In genomic region chr17:73419051-73419450, GRCh38 we compare ENCODE assay signal across 30 cellular contexts.
"Had no signal": no experiment of that assay in that cellular context is flagged by ENCODE, and none has a peak within 500 bp of the region (broad histone marks: within the 10 kb centered on the region; RNA-seq: fewer than 3 reads in every experiment).

No MANE protein-coding gene starts in this region.

- ATAC-seq: activated CD4-positive, alpha-beta T cell treated with anti-CD3 and anti-CD28 coated beads for 36 hours; activated CD8-positive, alpha-beta memory T cell treated with anti-CD3 and anti-CD28 coated beads, Interleukin-2, amount 10 ng/mL, durations not matched to agents 7 days and 5 days; activated CD8-positive, alpha-beta T cell treated with anti-CD3 and anti-CD28 coated beads, Interleukin-2, amount 10 ng/mL, durations not matched to agents 7 days and 5 days; activated T-helper 17 cell treated with anti-CD3 and anti-CD28 coated beads, Interleukin-2, amount 50 U/mL, for 72 hours; effector memory CD8-positive, alpha-beta T cell had no signal

- H3K4me3 Mint-ChIP-seq: activated CD4-positive, alpha-beta memory T cell treated with anti-CD3 and anti-CD28 coated beads for 36 hours; activated CD4-positive, alpha-beta T cell treated with anti-CD3 and anti-CD28 coated beads for 36 hours; activated CD4-positive, alpha-beta T cell treated with anti-CD3 and anti-CD28 coated beads, Interleukin-2, amount 10 ng/mL, durations not matched to agents 24 days and 14 days; activated CD8-positive, alpha-beta memory T cell treated with anti-CD3 and anti-CD28 coated beads, Interleukin-2, amount 10 ng/mL, durations not matched to agents 7 days and 5 days; activated CD8-positive, alpha-beta T cell treated with anti-CD3 and anti-CD28 coated beads, Interleukin-2, amount 10 ng/mL, durations not matched to agents 7 days and 5 days; activated naive CD8-positive, alpha-beta T cell; activated T-cell treated with anti-CD3 and anti-CD28 coated beads, Interleukin-2, amount 50 U/mL, for 24 hours; activated T-helper 17 cell treated with anti-CD3 and anti-CD28 coated beads, Interleukin-2, amount 50 U/mL, for 72 hours; effector memory CD8-positive, alpha-beta T cell had no signal

- H3K27ac Mint-ChIP-seq: activated CD4-positive, alpha-beta memory T cell treated with anti-CD3 and anti-CD28 coated beads for 36 hours; activated CD4-positive, alpha-beta T cell treated with anti-CD3 and anti-CD28 coated beads for 36 hours; activated CD4-positive, alpha-beta T cell treated with anti-CD3 and anti-CD28 coated beads, Interleukin-2, amount 10 ng/mL, durations not matched to agents 24 days and 14 days; activated CD8-positive, alpha-beta memory T cell treated with anti-CD3 and anti-CD28 coated beads, Interleukin-2, amount 10 ng/mL, durations not matched to agents 7 days and 5 days; activated naive CD8-positive, alpha-beta T cell; activated T-cell treated with anti-CD3 and anti-CD28 coated beads, Interleukin-2, amount 50 U/mL, for 24 hours; activated T-helper 17 cell treated with anti-CD3 and anti-CD28 coated beads, Interleukin-2, amount 50 U/mL, for 72 hours; effector memory CD8-positive, alpha-beta T cell had no signal

- H3K27me3 ChIP-seq: brain microvascular endothelial cell, esophagus squamous epithelium, gastroesophageal sphincter had no signal

- DNase-seq: activated CD4-positive, alpha-beta memory T cell treated with anti-CD3 and anti-CD28 coated beads for 36 hours; activated CD4-positive, alpha-beta T cell treated with anti-CD3 and anti-CD28 coated beads for 36 hours; activated CD4-positive, alpha-beta T cell treated with anti-CD3 and anti-CD28 coated beads, Interleukin-2, amount 10 ng/mL, durations not matched to agents 24 days and 14 days; activated CD4-positive, CD25-positive, alpha-beta regulatory T cell; activated CD4-positive, CD25-positive, alpha-beta regulatory T cell treated with anti-CD3 and anti-CD28 coated beads, Interleukin-2, amount 50 U/mL, for 72 hours; activated CD8-positive, alpha-beta memory T cell treated with anti-CD3 and anti-CD28 coated beads, Interleukin-2, amount 10 ng/mL, durations not matched to agents 7 days and 5 days; activated CD8-positive, alpha-beta memory T cell treated with anti-CD3 and anti-CD28 coated beads, Interleukin-2, amount 50 U/mL, for 4 hours; activated CD8-positive, alpha-beta T cell treated with anti-CD3 and anti-CD28 coated beads, Interleukin-2, amount 10 ng/mL, durations not matched to agents 7 days and 5 days; activated effector memory CD4-positive, alpha-beta T cell treated with Interleukin-2 at 50 U/mL for 16 hours; activated gamma-delta T cell treated with Interleukin-2 at 50 U/mL for 16 hours; activated naive CD4-positive, alpha-beta T cell treated with anti-CD3 and anti-CD28 coated beads, Interleukin-2, amount 50 U/mL, for 16 hours; activated naive CD4-positive, alpha-beta T cell treated with Interleukin-2 at 50 U/mL for 16 hours; activated T-cell treated with anti-CD3 and anti-CD28 coated beads, Interleukin-2, amount 50 U/mL, for 24 hours; amniotic stem cell; anterior cingulate cortex; brain microvascular endothelial cell; caudate nucleus; cortex of kidney; dermis blood vessel endothelial cell; effector CD4-positive, alpha-beta T cell; effector memory CD8-positive, alpha-beta T cell; erythroblast; esophagus squamous epithelium; foreskin melanocyte; T-helper 2 cell had no signal

- H3K9me3 Mint-ChIP-seq: activated CD4-positive, alpha-beta memory T cell treated with anti-CD3 and anti-CD28 coated beads for 36 hours; activated CD4-positive, alpha-beta T cell treated with anti-CD3 and anti-CD28 coated beads, Interleukin-2, amount 10 ng/mL, durations not matched to agents 24 days and 14 days; activated T-cell treated with anti-CD3 and anti-CD28 coated beads, Interleukin-2, amount 50 U/mL, for 24 hours; activated T-helper 17 cell treated with anti-CD3 and anti-CD28 coated beads, Interleukin-2, amount 50 U/mL, for 72 hours; effector memory CD8-positive, alpha-beta T cell had no signal

- H3K27ac ChIP-seq: brain microvascular endothelial cell, esophagus squamous epithelium, gastroesophageal sphincter had no signal

- H3K36me3 Mint-ChIP-seq: activated CD4-positive, alpha-beta memory T cell treated with anti-CD3 and anti-CD28 coated beads for 36 hours; activated CD8-positive, alpha-beta memory T cell treated with anti-CD3 and anti-CD28 coated beads, Interleukin-2, amount 10 ng/mL, durations not matched to agents 7 days and 5 days had no signal

- H3K4me3 ChIP-seq: esophagus squamous epithelium, gastroesophageal sphincter had no signal

- H3K27me3 Mint-ChIP-seq: activated CD4-positive, alpha-beta memory T cell treated with anti-CD3 and anti-CD28 coated beads for 36 hours; activated CD4-positive, alpha-beta T cell treated with anti-CD3 and anti-CD28 coated beads for 36 hours; activated CD4-positive, alpha-beta T cell treated with anti-CD3 and anti-CD28 coated beads, Interleukin-2, amount 10 ng/mL, durations not matched to agents 24 days and 14 days; activated CD8-positive, alpha-beta memory T cell treated with anti-CD3 and anti-CD28 coated beads, Interleukin-2, amount 10 ng/mL, durations not matched to agents 7 days and 5 days; activated naive CD8-positive, alpha-beta T cell; activated T-cell treated with anti-CD3 and anti-CD28 coated beads, Interleukin-2, amount 50 U/mL, for 24 hours; activated T-helper 17 cell treated with anti-CD3 and anti-CD28 coated beads, Interleukin-2, amount 50 U/mL, for 72 hours had no signal

- FAIRE-seq: astrocyte, colon had no signal

- H3K4me1 Mint-ChIP-seq: activated CD4-positive, alpha-beta T cell treated with anti-CD3 and anti-CD28 coated beads for 36 hours; activated CD4-positive, alpha-beta T cell treated with anti-CD3 and anti-CD28 coated beads, Interleukin-2, amount 10 ng/mL, durations not matched to agents 24 days and 14 days; activated T-helper 17 cell treated with anti-CD3 and anti-CD28 coated beads, Interleukin-2, amount 50 U/mL, for 72 hours had no signal

- H3K4me1 ChIP-seq: esophagus squamous epithelium had no signal

- H3K9me3 ChIP-seq: esophagus squamous epithelium, gastroesophageal sphincter had no signal

- H3K36me3 ChIP-seq: brain microvascular endothelial cell, gastroesophageal sphincter had no signal
